27 cellular contexts compared by ENCODE assay signal in the genomic region with DNA sequence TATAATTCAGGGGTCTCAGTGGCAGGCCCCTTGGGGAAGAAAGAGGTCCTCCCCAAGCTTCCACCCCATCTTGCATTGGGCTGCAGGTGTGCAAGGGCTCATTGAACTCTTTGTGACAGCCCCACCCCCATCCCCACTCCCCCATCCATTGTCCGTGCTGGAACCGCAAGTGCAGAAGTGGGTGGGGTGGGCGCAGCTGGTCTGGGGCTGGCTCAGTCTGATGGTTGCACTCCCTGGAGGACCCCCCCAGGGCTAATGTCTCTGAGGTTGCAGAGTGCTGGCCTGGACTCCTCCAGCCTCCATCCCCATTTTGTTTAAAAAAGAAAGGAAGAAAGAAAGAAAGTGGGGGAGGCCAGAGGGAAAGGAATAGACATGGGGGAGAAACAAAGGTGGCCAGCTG.
"Had no signal": no experiment of that assay in that cellular context is flagged by ENCODE, and none has a peak within 500 bp of the region (broad histone marks: within the 10 kb centered on the region; RNA-seq: fewer than 3 reads in every experiment).

No MANE protein-coding gene starts in this region.

- H3K9ac ChIP-seq: parathyroid adenoma had no signal

- H3K27me3 ChIP-seq: ovary, right lobe of liver, spleen, testis, transverse colon, vagina had no signal

- ATAC-seq: naive thymus-derived CD8-positive, alpha-beta T cell; psoas muscle; right lobe of liver; stimulated activated memory B cell treated with anti-CD40 and anti-IgM and Interleukin-4, amounts not matched to agents 10 μg/mL and 1 μg/mL and 100 μg/mL, for 72 hours; stimulated activated naive CD8-positive, alpha-beta T cell treated with anti-CD3 and anti-CD28 coated beads, Interleukin-15, amount 100 ng/mL, for 72 hours; stimulated activated naive CD8-positive, alpha-beta T cell treated with anti-CD3 and anti-CD28 coated beads, Interleukin-15, Interleukin-2, amounts not matched to agents 100 U/mL and 50 U/mL, for 24 hours had no signal

- DNase-seq: naive B cell; naive thymus-derived CD8-positive, alpha-beta T cell; nephron progenitor cell; occipital lobe; ovary; posterior cingulate gyrus; psoas muscle; right cardiac atrium; right lobe of liver; spleen; stimulated activated CD4-positive, alpha-beta T cell treated with anti-CD3 and anti-CD28 coated beads, Interleukin-12 subunit alpha, Interleukin-12 subunit beta, amount 100 ng/mL, for 4 hours; stimulated activated CD4-positive, alpha-beta T cell treated with anti-CD3 and anti-CD28 coated beads, Interleukin-1b, Interleukin-23, amount 100 ng/mL, for 48 hours; stimulated activated CD4-positive, alpha-beta T cell treated with anti-CD3 and anti-CD28 coated beads, Interleukin-4, amount 100 ng/mL, for 1 hour; stimulated activated CD4-positive, alpha-beta T cell treated with anti-CD3 and anti-CD28 coated beads, Interleukin-4, amount 100 ng/mL, for 4 hours; stimulated activated CD8-positive, alpha-beta memory T cell treated with anti-CD3 and anti-CD28 coated beads, Interleukin-4, amount 100 ng/mL, for 48 hours; stimulated activated naive CD4-positive, alpha-beta T cell; stimulated activated naive CD8-positive, alpha-beta T cell treated with anti-CD3 and anti-CD28 coated beads, Interleukin-15, amount 100 ng/mL, for 72 hours; stimulated activated naive CD8-positive, alpha-beta T cell treated with anti-CD3 and anti-CD28 coated beads, Interleukin-15, Interleukin-2, amounts not matched to agents 100 U/mL and 50 U/mL, for 24 hours; substantia nigra; testis; tibial artery; transverse colon had no signal

- H3K4me1 ChIP-seq: parathyroid adenoma, psoas muscle, right lobe of liver, spleen, testis, tibial artery, transverse colon had no signal

- H3K4me3 ChIP-seq: ovary, psoas muscle, right lobe of liver, skin epidermis, smooth muscle cell, spleen, testis, tibial artery, transverse colon, vagina had no signal

- H3K9me3 ChIP-seq: ovary, psoas muscle, right lobe of liver, spleen, testis, tibial artery, transverse colon, vagina had no signal

- H3K36me3 ChIP-seq: ovary, right lobe of liver, spleen, tibial artery, transverse colon, vagina had no signal

- H3K4me2 ChIP-seq: smooth muscle cell had no signal

- H3K27ac ChIP-seq: ovary, parathyroid adenoma, psoas muscle, right lobe of liver, skin epidermis, spleen, testis, tibial artery, transverse colon, vagina had no signal

- H2AFZ ChIP-seq: parathyroid adenoma had no signal
